ENCODE assay signal across 33 cellular contexts in the genomic region with DNA sequence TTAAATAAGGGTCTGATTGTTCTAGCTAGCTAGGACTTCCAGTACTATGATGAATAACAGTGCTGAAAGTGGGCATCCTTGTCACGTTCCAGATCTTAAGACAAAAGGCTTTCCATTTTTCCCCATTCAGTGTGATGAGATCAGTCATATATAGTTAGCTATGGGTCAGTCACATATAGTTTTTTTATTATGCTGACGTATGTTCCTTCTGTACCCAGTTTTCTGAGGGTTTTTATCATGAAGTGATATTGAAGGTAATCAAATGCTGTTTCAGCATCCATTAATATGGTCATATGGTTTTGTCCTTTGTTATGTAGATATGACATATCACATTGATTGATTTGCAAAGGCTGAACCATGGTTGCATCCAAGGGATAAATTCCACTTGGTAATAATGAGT.
"Had no signal": no experiment of that assay in that cellular context is flagged by ENCODE, and none has a peak within 500 bp of the region (broad histone marks: within the 10 kb centered on the region; RNA-seq: fewer than 3 reads in every experiment).

No MANE protein-coding gene starts in this region.

- H3K36me3 ChIP-seq: MG63 had no signal

- DNase-seq: Karpas-422, Kasumi-1, MG63, MM.1S, MV-4-11, NCI-H1048, NCI-H1092, NCI-H1092 treated with DMSO at 0.1 percent for 48 hours, NCI-H1105, NCI-H1105 treated with DMSO at 0.1 percent for 48 hours, NCI-H1417, NCI-H1417 treated with DMSO at 0.1 percent for 48 hours, NCI-H1436, NCI-H1436 treated with DMSO at 0.1 percent for 48 hours, NCI-H146, NCI-H1694, NCI-H1694 treated with DMSO at 0.1 percent for 48 hours, NCI-H187, NCI-H187 treated with DMSO at 0.1 percent for 48 hours, NCI-H1930, NCI-H2029, NCI-H2029 treated with DMSO at 0.1 percent for 48 hours, NCI-H2081, NCI-H2081 treated with DMSO at 0.1 percent for 48 hours, NCI-H2107, NCI-H2171, NCI-H2227 treated with DMSO at 0.1 percent for 48 hours, NCI-H226, NCI-H345, NCI-H446, NCI-H446 treated with DMSO at 0.1 percent for 48 hours, NCI-H510A, NCI-H510A treated with DMSO at 0.1 percent for 48 hours had no signal

- H3K27me3 ChIP-seq: MG63 had no signal

- H3K9me3 ChIP-seq: MG63 had no signal

- H3K4me3 ChIP-seq: MG63 had no signal
